In genomic region chr6:53179961-53180651, GRCh38 we compare ENCODE assay signal across 8 cellular contexts. TPM values are rescaled to one million over a fixed set of nuclear protein-coding genes. Genes with fewer than 3 reads are reported as not detected.
DNase-seq lines count a peak whose midpoint lies in the region; ATAC-seq and TF ChIP-seq lines count a peak whose summit lies in the region.

No MANE protein-coding gene starts in this region.

- H3K9me3 ChIP-seq in cardiac muscle cell (ENCODE audit: low read depth) (no peaks in the 10 kb centered on the region), tibial artery (no peaks in the 10 kb centered on the region), upper lobe of right lung (no peaks in the 10 kb centered on the region)

- peak; percentile 17 to 72 for DNase-seq in cardiac muscle cell (ENCODE audit: low read depth in 1 of 2, low spot score in 1 of 2)
- no peak for DNase-seq in cardiac septum (ENCODE audit: low spot score)
- DNase-seq in UCSD-AML1 (lab: John Stamatoyannopoulos, UW; ENCODE audit: unreplicated experiment): peak; percentile 25
- DNase-seq in germinal center (ENCODE audit: low spot score): peak; percentile 37
- peak; percentile 36 to 65 for DNase-seq in tibial artery
- DNase-seq in upper lobe of right lung: no peak

- H3K27me3 ChIP-seq in cardiac muscle cell (no peaks in the 10 kb centered on the region), tibial artery (no peaks in the 10 kb centered on the region), upper lobe of right lung (no peaks in the 10 kb centered on the region)

- ATAC-seq in HG02588 (IDR thresholded peaks at IDR 0.05; ENCODE audit: unreplicated experiment): no peak
- ATAC-seq in GM18870 (IDR thresholded peaks at IDR 0.05; ENCODE audit: unreplicated experiment): no peak
- ATAC-seq in upper lobe of right lung: no peak

- TF ChIP-seq CTCF in cardiac muscle cell (IDR thresholded peaks at IDR 0.05; ENCODE audit: low read depth, low read length) (no peak), tibial artery (IDR thresholded peaks at IDR 0.05) (no peak), upper lobe of right lung (IDR thresholded peaks at IDR 0.05) (no peak)

- H3K27ac ChIP-seq in cardiac muscle cell (no peak overlapping the region), tibial artery (peak overlapping the region in 1 of 2 donors; percentile 2), upper lobe of right lung (no peak overlapping the region)

- intact Hi-C loops in cardiac septum (cut with DNase I): loop anchor here (2.0 to 10.0 kb wide), 2 partner anchors 115 to 235 kb away; no protein-coding TSS in a partner anchor
- intact Hi-C loops in tibial artery (cut with DNase I; ENCODE audit: low total_unique reads): loop anchor here (10.0 kb wide), 2 partner anchors 235 to 475 kb away; no protein-coding TSS in a partner anchor
- intact Hi-C loops in upper lobe of right lung (cut with DNase I): no loop called here

- H3K4me1 ChIP-seq in cardiac muscle cell (ENCODE audit: low read depth) (no peaks in the 10 kb centered on the region), tibial artery (peaks cover 0 to 7% (median 0%) of the 10 kb centered on the region in 4 donors), upper lobe of right lung (no peaks in the 10 kb centered on the region)

- no peaks in the 10 kb centered on the region for H3K36me3 ChIP-seq in cardiac muscle cell
- no peaks in the 10 kb centered on the region for H3K36me3 ChIP-seq in tibial artery
- no peaks in the 10 kb centered on the region for H3K36me3 ChIP-seq in upper lobe of right lung

- H3K4me3 ChIP-seq in cardiac muscle cell: no peak overlapping the region
- H3K4me3 ChIP-seq in tibial artery: no peak overlapping the region
- no peak overlapping the region for H3K4me3 ChIP-seq in upper lobe of right lung

RNA-seq across cellular contexts. Expression of gene GCM1, which starts 31.5 kb away (rescaled TPM):
- total RNA-seq in cardiac muscle cell: 0.11 TPM in 1 of 2 replicates, not detected in the other
- polyA plus RNA-seq in cardiac muscle cell: not detected in 2 replicates
- not detected for total RNA-seq in cardiac septum
- total RNA-seq in upper lobe of right lung: not detected

Comparison
In these comparisons a context has a peak if more than half of its experiments do, and no peak if none do; other contexts are left out.
1. DNase-seq: peak in cardiac muscle cell (2 of 2), UCSD-AML1 (single experiment), germinal center (single experiment) and tibial artery (2 of 2); none in cardiac septum (single experiment) and upper lobe of right lung (single experiment).